In the genomic region with DNA sequence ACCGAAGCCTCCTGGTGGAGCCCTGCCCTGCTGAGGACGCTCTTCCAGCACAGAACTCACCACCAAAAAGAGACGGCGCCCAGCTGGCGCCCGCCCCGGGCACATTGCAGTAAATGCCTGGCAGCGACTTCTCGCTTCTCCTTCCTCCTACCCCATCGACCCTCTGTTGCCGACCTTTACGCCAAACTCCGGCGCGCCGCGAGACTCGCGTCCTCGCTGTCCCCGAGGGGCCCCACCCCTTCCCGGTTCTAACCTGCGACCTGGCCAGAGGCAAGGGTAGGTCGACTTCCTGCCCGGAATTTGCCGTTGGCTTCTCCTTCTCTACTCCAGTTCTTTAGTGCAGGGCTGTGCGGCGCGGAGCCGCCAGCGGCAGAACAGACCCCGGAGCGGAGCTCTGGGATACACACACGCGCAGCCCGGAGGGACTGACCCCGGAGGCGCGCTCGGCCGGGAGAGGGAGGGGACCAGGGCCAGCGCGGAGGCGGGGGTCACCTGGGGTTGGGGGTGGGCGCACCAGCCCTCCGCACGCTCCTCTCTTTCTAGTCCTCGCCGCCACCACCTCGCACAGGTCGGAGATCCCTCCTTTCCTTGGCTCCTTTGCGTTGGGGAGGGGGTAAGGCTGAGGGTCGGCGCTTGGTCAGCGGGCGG, we compare ENCODE assay signal across 9 cellular contexts.
A peak's percentile ranks its signal among the peaks of the same experiment; 100 is the strongest.
DNase-seq lines count a peak whose midpoint lies in the region; ATAC-seq, FAIRE-seq and TF ChIP-seq lines count a peak whose summit lies in the region.
"Had no signal": no experiment of that assay in that cellular context is flagged by ENCODE, and none has a peak within 500 bp of the region (broad histone marks: within the 10 kb centered on the region; RNA-seq: fewer than 3 reads in every experiment).

No MANE protein-coding gene starts in this region.

- H3K36me3 ChIP-seq in MG63 (no peaks in the 10 kb centered on the region), keratinocyte (ENCODE audit: control insufficient read depth in 2 of 2, extremely low read depth in 1 of 2, insufficient read depth in 2 of 2, low read length in 2 of 2) (no peaks in the 10 kb centered on the region), stomach (no peaks in the 10 kb centered on the region)

- H3K9ac ChIP-seq in keratinocyte (ENCODE audit: control insufficient read depth, extremely low read depth, insufficient read depth, low read length) = no peak overlapping the region

- no peaks in the 10 kb centered on the region for H3K9me3 ChIP-seq in MG63
- no peaks in the 10 kb centered on the region for H3K9me3 ChIP-seq in keratinocyte (ENCODE audit: control insufficient read depth, low read depth, low read length)
- no peaks in the 10 kb centered on the region for H3K9me3 ChIP-seq in stomach

- no peak for TF ChIP-seq POLR2A in stomach (IDR thresholded peaks at IDR 0.05)

- peaks cover 5% of the 10 kb centered on the region for H3K36me3 Mint-ChIP-seq in activated T-helper 17 cell treated with anti-CD3 and anti-CD28 coated beads, Interleukin-2, amount 50 U/mL, for 72 hours (ENCODE audit: low read depth)

- no peak overlapping the region for H3K4me3 Mint-ChIP-seq in activated T-helper 17 cell treated with anti-CD3 and anti-CD28 coated beads, Interleukin-2, amount 50 U/mL, for 72 hours
- H3K4me3 Mint-ChIP-seq: T-helper 1 cell treated with Interleukin-12 subunit alpha and Interleukin-12 subunit beta and Interleukin-4 antibody, amounts not matched to agents 30 μg/mL and 1 μg/mL, for 36 hours had no signal

- no peak overlapping the region for H3K27ac Mint-ChIP-seq in activated T-helper 17 cell treated with anti-CD3 and anti-CD28 coated beads, Interleukin-2, amount 50 U/mL, for 72 hours
- H3K27ac Mint-ChIP-seq: T-helper 1 cell treated with Interleukin-12 subunit alpha and Interleukin-12 subunit beta and Interleukin-4 antibody, amounts not matched to agents 30 μg/mL and 1 μg/mL, for 36 hours had no signal

- ATAC-seq in activated T-helper 17 cell treated with anti-CD3 and anti-CD28 coated beads, Interleukin-2, amount 50 U/mL, for 72 hours (replicated peaks) = no peak
- ATAC-seq in HG02642 (IDR thresholded peaks at IDR 0.05; ENCODE audit: poor library complexity, unreplicated experiment) (no peak), GM18907 (IDR thresholded peaks at IDR 0.05; ENCODE audit: unreplicated experiment) (no peak)

- TF ChIP-seq EP300 in stomach (IDR thresholded peaks at IDR 0.05) = no peak

- H3K79me2 ChIP-seq in keratinocyte (ENCODE audit: control insufficient read depth, insufficient read depth, low read length) = no peaks in the 10 kb centered on the region

- H4K20me1 ChIP-seq in keratinocyte (ENCODE audit: control insufficient read depth, extremely low read depth, insufficient read depth, low read length) = no peaks in the 10 kb centered on the region

- H3K27me3 Mint-ChIP-seq in activated T-helper 17 cell treated with anti-CD3 and anti-CD28 coated beads, Interleukin-2, amount 50 U/mL, for 72 hours = peaks cover 39% of the 10 kb centered on the region

- H3K9me1 ChIP-seq in keratinocyte (ENCODE audit: control insufficient read depth, extremely low read depth, insufficient read depth, low read length) = no peaks in the 10 kb centered on the region

- DNase-seq in MG63 (peak; percentile 9), astrocyte of the hippocampus (ENCODE audit: low read depth, low spot score) (peak; percentile 61), keratinocyte (ENCODE audit: low read depth, low spot score) (no peak), stomach (peak; percentile 26), NCI-H1436 treated with DMSO at 0.1 percent for 48 hours (lab: John Stamatoyannopoulos, UW) (no peak)

- 2 to 4% (median 3%) methylated on average over 45 to 56 of the region's 56 CpGs for WGBS in stomach, 5 donors

- no peaks in the 10 kb centered on the region for H3K4me1 Mint-ChIP-seq in activated T-helper 17 cell treated with anti-CD3 and anti-CD28 coated beads, Interleukin-2, amount 50 U/mL, for 72 hours

- dilution Hi-C loops in keratinocyte (cut with MboI; ENCODE audit: extremely low pct_ligation_motif_present, low sequenced_read_pairs) = no loop called here

- TF ChIP-seq CTCF in keratinocyte (optimal IDR thresholded peaks at IDR 0.05 in 1 of 3, IDR thresholded peaks at IDR 0.05 in 1 of 3, conservative IDR thresholded peaks at IDR 0.05 in 1 of 3; ENCODE audit: extremely low read depth in 1 of 3, insufficient read depth in 2 of 3, low read length in 3 of 3) (no peak), stomach (IDR thresholded peaks at IDR 0.05) (no peak)

- H3K9me3 Mint-ChIP-seq in activated T-helper 17 cell treated with anti-CD3 and anti-CD28 coated beads, Interleukin-2, amount 50 U/mL, for 72 hours = no peaks in the 10 kb centered on the region
- H3K9me3 Mint-ChIP-seq: T-helper 1 cell treated with Interleukin-12 subunit alpha and Interleukin-12 subunit beta and Interleukin-4 antibody, amounts not matched to agents 30 μg/mL and 1 μg/mL, for 36 hours had no signal

- peaks cover 36% of the 10 kb centered on the region for H3K27me3 ChIP-seq in MG63
- peaks cover 52% of the 10 kb centered on the region for H3K27me3 ChIP-seq in keratinocyte (ENCODE audit: control insufficient read depth, extremely low read depth, insufficient read depth, low read length)
- peaks cover 0 to 50% (median 27%) of the 10 kb centered on the region in 3 donors for H3K27me3 ChIP-seq in stomach

- FAIRE-seq in keratinocyte (lab: Jason Lieb, UNC) = no peak

- H3K4me1 ChIP-seq in keratinocyte (ENCODE audit: control insufficient read depth, extremely low read depth, insufficient read depth, low read length) (no peaks in the 10 kb centered on the region), stomach (peaks cover 18 to 27% (median 23%) of the 10 kb centered on the region in 4 donors)

- H3K4me3 ChIP-seq in MG63 = peak overlapping the region; percentile 23; the same call in 1 of the 2 replicates
- H3K4me3 ChIP-seq in keratinocyte (ENCODE audit: control insufficient read depth in 2 of 3, extremely low read depth in 1 of 3, insufficient read depth in 2 of 3, low read depth in 1 of 3, low read length in 3 of 3) = peak overlapping the region in 1 of 3 experiments; percentile 54
- H3K4me3 ChIP-seq in stomach = peak overlapping the region; percentile 56 to 70 (median 59)

- intact Hi-C loops in stomach (cut with DNase I; ENCODE audit: low total_unique reads) = no loop called here

- H2AFZ ChIP-seq in keratinocyte (ENCODE audit: control insufficient read depth, low read length) = no peak overlapping the region

- H3K27ac ChIP-seq in keratinocyte (ENCODE audit: control insufficient read depth, insufficient read depth, low read length) (no peak overlapping the region), stomach (peak overlapping the region in 1 of 5 donors; percentile 57)

- peak overlapping the region; percentile 67 for H3K4me2 ChIP-seq in keratinocyte (ENCODE audit: control insufficient read depth, extremely low read depth, insufficient read depth, low read depth, low read length)

Comparison
In these comparisons a context has a peak if more than half of its experiments do, and no peak if none do; other contexts are left out.
1. DNase-seq: peak in MG63 (single experiment), astrocyte of the hippocampus (single experiment) and stomach (single experiment); none in keratinocyte (single experiment) and NCI-H1436 treated with DMSO at 0.1 percent for 48 hours (single experiment).